8 cellular contexts compared by ENCODE assay signal in genomic region chr1:216531308-216532239, GRCh38.
DNase-seq lines count a peak whose midpoint lies in the region; ATAC-seq and TF ChIP-seq lines count a peak whose summit lies in the region.

No MANE protein-coding gene starts in this region.

- H3K9me2 ChIP-seq in PC-9 (ENCODE audit: insufficient read depth) = no peaks in the 10 kb centered on the region; the same call in 1 of the 2 replicates

- peak overlapping the region; percentile 62 for H3K4me2 ChIP-seq in PC-9

- no peaks in the 10 kb centered on the region for H3K36me3 Mint-ChIP-seq in activated CD4-positive, alpha-beta T cell treated with anti-CD3 and anti-CD28 coated beads, Interleukin-2, amount 10 ng/mL, durations not matched to agents 7 days and 5 days (ENCODE audit: low read depth)

- peak overlapping the region; percentile 32 for H3K4me3 Mint-ChIP-seq in activated CD4-positive, alpha-beta T cell treated with anti-CD3 and anti-CD28 coated beads, Interleukin-2, amount 10 ng/mL, durations not matched to agents 7 days and 5 days

- H3K4me1 ChIP-seq in PC-9 (replicated peaks; ENCODE audit: insufficient read depth) = peaks cover 14% of the 10 kb centered on the region
- peaks cover 4 to 26% of the 10 kb centered on the region in 2 donors for H3K4me1 ChIP-seq in gastrocnemius medialis

- DNase-seq in activated CD4-positive, alpha-beta T cell treated with anti-CD3 and anti-CD28 coated beads, Interleukin-2, amount 10 ng/mL, durations not matched to agents 7 days and 5 days = no peak
- DNase-seq in activated CD4-positive, alpha-beta T cell treated with anti-CD3 and anti-CD28 coated beads, Interleukin-2, amount 50 U/mL, for 4 hours = no peak
- DNase-seq in PC-9 (no peak), foreskin fibroblast (peak; percentile 11 to 43), gastrocnemius medialis (peak in 1 of 2 donors; percentile 12), T-helper 9 cell (no peak)
- DNase-seq in activated CD4-positive, CD25-positive, alpha-beta regulatory T cell treated with anti-CD3 and anti-CD28 coated beads, Interleukin-2, amount 50 U/mL, for 72 hours = no peak

- CTCF ChIA-PET in activated CD4-positive, alpha-beta T cell treated with anti-CD3 and anti-CD28 coated beads, Interleukin-2, amount 10 ng/mL, durations not matched to agents 7 days and 5 days (lab: Charles Lee) = no interaction called here
- CTCF ChIA-PET in PC-9 (lab: Charles Lee) = no interaction called here

- TF ChIP-seq CTCF in PC-9 (conservative IDR thresholded peaks at IDR 0.05) (no peak), foreskin fibroblast (IDR thresholded peaks at IDR 0.05; ENCODE audit: low read depth, low read length) (no peak), gastrocnemius medialis (IDR thresholded peaks at IDR 0.05 in 4 of 5, conservative IDR thresholded peaks at IDR 0.05 in 1 of 5) (no peak)

- no peak for TF ChIP-seq POLR2A in gastrocnemius medialis (IDR thresholded peaks at IDR 0.05)

- H3K27ac Mint-ChIP-seq in activated CD4-positive, alpha-beta T cell treated with anti-CD3 and anti-CD28 coated beads, Interleukin-2, amount 10 ng/mL, durations not matched to agents 7 days and 5 days = peak overlapping the region; percentile 46

- no peaks in the 10 kb centered on the region for H3K9me3 Mint-ChIP-seq in activated CD4-positive, alpha-beta T cell treated with anti-CD3 and anti-CD28 coated beads, Interleukin-2, amount 10 ng/mL, durations not matched to agents 7 days and 5 days

- H3K27ac ChIP-seq in PC-9 (no peak overlapping the region), gastrocnemius medialis (peak overlapping the region in 3 of 4 donors; percentile 53 to 71 (median 62))

- H3K36me3 ChIP-seq in PC-9 (ENCODE audit: low read depth) = no peaks in the 10 kb centered on the region
- no peaks in the 10 kb centered on the region for H3K36me3 ChIP-seq in gastrocnemius medialis

- no peaks in the 10 kb centered on the region for H3K27me3 Mint-ChIP-seq in activated CD4-positive, alpha-beta T cell treated with anti-CD3 and anti-CD28 coated beads, Interleukin-2, amount 10 ng/mL, durations not matched to agents 7 days and 5 days

- no peaks in the 10 kb centered on the region for H4K20me1 ChIP-seq in PC-9 (ENCODE audit: insufficient read depth)

- H3K27me3 ChIP-seq in PC-9 (ENCODE audit: insufficient read depth, low read depth) (no peaks in the 10 kb centered on the region), gastrocnemius medialis (no peaks in the 10 kb centered on the region)

- no peaks in the 10 kb centered on the region for H3K79me2 ChIP-seq in PC-9 (ENCODE audit: low read depth)

- in situ Hi-C loops in gastrocnemius medialis (cut with MboI; ENCODE audit: low sequenced_read_pairs in 4 of 4) = no loop called here

- no TSS peak for BruUV-seq in PC-9 (replicated peaks; lab: Mats Ljungman, UMichigan)

- H3K4me1 Mint-ChIP-seq in activated CD4-positive, alpha-beta T cell treated with anti-CD3 and anti-CD28 coated beads, Interleukin-2, amount 10 ng/mL, durations not matched to agents 7 days and 5 days = no peaks in the 10 kb centered on the region

- H3K9me3 ChIP-seq in PC-9 (ENCODE audit: insufficient read depth, low read depth) = no peaks in the 10 kb centered on the region
- H3K9me3 ChIP-seq in gastrocnemius medialis = no peaks in the 10 kb centered on the region

- H2AFZ ChIP-seq in PC-9 = peak overlapping the region; percentile 76

- peaks cover 5% of the 10 kb centered on the region; the same call in 1 of the 2 replicates for H3F3A ChIP-seq in PC-9 (ENCODE audit: insufficient read depth, low read depth)

- H3K4me3 ChIP-seq in PC-9 = peak overlapping the region; percentile 45; the same call in 1 of the 2 replicates
- peak overlapping the region; percentile 52 to 60 for H3K4me3 ChIP-seq in foreskin fibroblast (ENCODE audit: low read depth in 1 of 2, low read length in 2 of 2)
- H3K4me3 ChIP-seq in gastrocnemius medialis = peak overlapping the region; percentile 54 to 59 (median 58)

- intact Hi-C loops in PC-9 (cut with micrococcal nuclease; ENCODE audit: unreplicated experiment) = no loop called here
- intact Hi-C loops in gastrocnemius medialis (cut with DNase I; ENCODE audit: low total_unique reads) = no loop called here

- ATAC-seq in HG03066 (IDR thresholded peaks at IDR 0.05; ENCODE audit: low read depth, unreplicated experiment) (peak; percentile 46), gastrocnemius medialis (peak in 1 of 2 donors; percentile 81)

- POLR2A ChIA-PET in activated CD4-positive, alpha-beta T cell treated with anti-CD3 and anti-CD28 coated beads, Interleukin-2, amount 10 ng/mL, durations not matched to agents 7 days and 5 days (lab: Charles Lee) = no interaction called here
- POLR2A ChIA-PET in PC-9 (lab: Charles Lee; ENCODE audit: unreplicated experiment) = no interaction called here

Comparison
In these comparisons a context has a peak if more than half of its experiments do, and no peak if none do; other contexts are left out.
1. DNase-seq: peak in foreskin fibroblast (2 of 2); none in activated CD4-positive, alpha-beta T cell treated with anti-CD3 and anti-CD28 coated beads, Interleukin-2, amount 10 ng/mL, durations not matched to agents 7 days and 5 days (single experiment), activated CD4-positive, alpha-beta T cell treated with anti-CD3 and anti-CD28 coated beads, Interleukin-2, amount 50 U/mL, for 4 hours (0 of 2), PC-9 (0 of 2), T-helper 9 cell (single experiment) and activated CD4-positive, CD25-positive, alpha-beta regulatory T cell treated with anti-CD3 and anti-CD28 coated beads, Interleukin-2, amount 50 U/mL, for 72 hours (single experiment).
2. Peak in every context shown above with its lines, with median percentiles within 50 percentile points of each other: H3K4me3 ChIP-seq.